Comparison of ENCODE assay signal across 13 cellular contexts in the genomic region with DNA sequence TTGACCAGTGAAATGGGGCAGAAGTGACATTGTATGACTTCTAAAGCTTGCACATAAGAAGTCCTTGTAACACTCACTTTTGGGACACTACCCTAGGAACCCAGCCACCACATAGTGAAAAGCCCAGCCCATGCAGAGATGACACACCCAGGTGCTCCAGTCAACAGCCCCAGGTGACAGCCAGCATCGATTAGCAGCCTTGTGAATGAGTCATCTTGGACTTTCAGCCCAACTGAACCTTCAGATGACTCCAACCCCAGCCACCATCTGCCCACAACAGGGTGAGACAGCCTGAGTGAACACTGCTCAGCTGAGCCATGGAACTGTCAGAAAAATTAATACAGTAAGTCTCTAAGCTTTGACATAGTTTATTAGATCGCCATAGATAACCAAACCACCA.
DNase-seq lines count a peak whose midpoint lies in the region; ATAC-seq, FAIRE-seq and TF ChIP-seq lines count a peak whose summit lies in the region.
"Had no signal": no experiment of that assay in that cellular context is flagged by ENCODE, and none has a peak within 500 bp of the region (broad histone marks: within the 10 kb centered on the region; RNA-seq: fewer than 3 reads in every experiment).

No MANE protein-coding gene starts in this region.

- peaks cover 6% of the 10 kb centered on the region for H3K27me3 Mint-ChIP-seq in activated naive CD8-positive, alpha-beta T cell treated with anti-CD3 and anti-CD28 coated beads for 36 hours
- peaks cover 6% of the 10 kb centered on the region for H3K27me3 Mint-ChIP-seq in activated naive CD8-positive, alpha-beta T cell treated with anti-CD3 and anti-CD28 coated beads, Interleukin-2, amount 50 U/mL, for 24 hours

- H3K36me3 Mint-ChIP-seq in activated naive CD8-positive, alpha-beta T cell treated with anti-CD3 and anti-CD28 coated beads for 36 hours = no peaks in the 10 kb centered on the region
- H3K36me3 Mint-ChIP-seq in activated naive CD8-positive, alpha-beta T cell treated with anti-CD3 and anti-CD28 coated beads, Interleukin-2, amount 50 U/mL, for 24 hours (ENCODE audit: low read depth) = no peaks in the 10 kb centered on the region

- H3K4me1 ChIP-seq in HEK293 (ENCODE audit: control insufficient read depth, insufficient read depth, low read length) = no peaks in the 10 kb centered on the region
- H3K4me1 ChIP-seq: BE2C had no signal

- no peaks in the 10 kb centered on the region for H3K9me3 Mint-ChIP-seq in activated naive CD8-positive, alpha-beta T cell treated with anti-CD3 and anti-CD28 coated beads for 36 hours
- H3K9me3 Mint-ChIP-seq in activated naive CD8-positive, alpha-beta T cell treated with anti-CD3 and anti-CD28 coated beads, Interleukin-2, amount 50 U/mL, for 24 hours = no peaks in the 10 kb centered on the region

- no peaks in the 10 kb centered on the region for H3K9me3 ChIP-seq in HEK293 (ENCODE audit: control insufficient read depth, insufficient read depth, low read depth, low read length)
- H3K9me3 ChIP-seq: BE2C had no signal

- no peak overlapping the region for H3K4me3 Mint-ChIP-seq in activated naive CD8-positive, alpha-beta T cell treated with anti-CD3 and anti-CD28 coated beads for 36 hours
- H3K4me3 Mint-ChIP-seq in activated naive CD8-positive, alpha-beta T cell treated with anti-CD3 and anti-CD28 coated beads, Interleukin-2, amount 50 U/mL, for 24 hours = no peak overlapping the region

- no peak overlapping the region for H3K4me3 ChIP-seq in HEK293 (ENCODE audit: low read depth, low read length)

- no peaks in the 10 kb centered on the region for H3K4me1 Mint-ChIP-seq in activated naive CD8-positive, alpha-beta T cell treated with anti-CD3 and anti-CD28 coated beads for 36 hours
- no peaks in the 10 kb centered on the region for H3K4me1 Mint-ChIP-seq in activated naive CD8-positive, alpha-beta T cell treated with anti-CD3 and anti-CD28 coated beads, Interleukin-2, amount 50 U/mL, for 24 hours

- CTCF ChIA-PET in HEK293 (lab: Yijun Ruan, JAX) = interaction anchor here (0.6 to 1.3 kb wide), 2 partner anchors 22 to 634 kb away, joined by 3 to 4 read pairs; no protein-coding TSS in a partner anchor

- no peak for ATAC-seq in activated naive CD8-positive, alpha-beta T cell treated with anti-CD3 and anti-CD28 coated beads, Interleukin-2, amount 50 U/mL, for 24 hours
- ATAC-seq: sciatic nerve had no signal

- DNase-seq in activated naive CD8-positive, alpha-beta T cell treated with anti-CD3 and anti-CD28 coated beads for 36 hours = peak; percentile 0
- DNase-seq in activated naive CD8-positive, alpha-beta T cell treated with anti-CD3 and anti-CD28 coated beads, Interleukin-2, amount 50 U/mL, for 24 hours = no peak
- DNase-seq in HuH-7.5 (ENCODE audit: low spot score) (peak; percentile 29), urothelium cell line (ENCODE audit: low spot score) (peak; percentile 19), HuH-7 (ENCODE audit: low spot score) (no peak), KBM-7 (no peak), NCI-H2081 treated with DMSO at 0.1 percent for 48 hours (lab: John Stamatoyannopoulos, UW) (no peak)
- DNase-seq: activated naive CD4-positive, alpha-beta T cell treated with Interleukin-2 at 50 U/mL for 16 hours; BE2C; kidney had no signal

- no peak overlapping the region for H3K27ac ChIP-seq in HEK293 (ENCODE audit: extremely low read depth, low read depth, low read length)

- no peak overlapping the region for H3K27ac Mint-ChIP-seq in activated naive CD8-positive, alpha-beta T cell treated with anti-CD3 and anti-CD28 coated beads for 36 hours
- H3K27ac Mint-ChIP-seq in activated naive CD8-positive, alpha-beta T cell treated with anti-CD3 and anti-CD28 coated beads, Interleukin-2, amount 50 U/mL, for 24 hours = no peak overlapping the region

- in situ Hi-C loops in KBM-7 (cut with MboI; ENCODE audit: low pct_unique_long_range_greater_than_20kb, low sequenced_read_pairs) = no loop called here

- no peak for FAIRE-seq in urothelium cell line (lab: Jason Lieb, UNC)
- FAIRE-seq: GM19239, kidney had no signal

- no peak for TF ChIP-seq CTCF in HEK293 (tag by site-specific recombination; IDR thresholded peaks at IDR 0.05)

- POLR2A ChIA-PET in HEK293 (lab: Yijun Ruan, JAX) = no interaction called here

- H3K36me3 ChIP-seq in HEK293 (ENCODE audit: control insufficient read depth in 2 of 2, insufficient read depth in 1 of 2, low read length in 2 of 2) = no peaks in the 10 kb centered on the region
- H3K36me3 ChIP-seq: BE2C had no signal

TF ChIP-seq in HEK293, 187 proteins besides CTCF, POLR2A, EP300 and RAD21:
- no peak for TF ChIP-seq ZNF670 (tag by site-specific recombination; IDR thresholded peaks at IDR 0.05; ENCODE audit: low read depth)
- no peak for TF ChIP-seq ZNF133 (tag by site-specific recombination; IDR thresholded peaks at IDR 0.05)
- no peak for TF ChIP-seq ZNF174 (tag by site-specific recombination; IDR thresholded peaks at IDR 0.05)
- TF ChIP-seq ZNF585B (tag by site-specific recombination; IDR thresholded peaks at IDR 0.05) = no peak
- TF ChIP-seq, protein P1, sequence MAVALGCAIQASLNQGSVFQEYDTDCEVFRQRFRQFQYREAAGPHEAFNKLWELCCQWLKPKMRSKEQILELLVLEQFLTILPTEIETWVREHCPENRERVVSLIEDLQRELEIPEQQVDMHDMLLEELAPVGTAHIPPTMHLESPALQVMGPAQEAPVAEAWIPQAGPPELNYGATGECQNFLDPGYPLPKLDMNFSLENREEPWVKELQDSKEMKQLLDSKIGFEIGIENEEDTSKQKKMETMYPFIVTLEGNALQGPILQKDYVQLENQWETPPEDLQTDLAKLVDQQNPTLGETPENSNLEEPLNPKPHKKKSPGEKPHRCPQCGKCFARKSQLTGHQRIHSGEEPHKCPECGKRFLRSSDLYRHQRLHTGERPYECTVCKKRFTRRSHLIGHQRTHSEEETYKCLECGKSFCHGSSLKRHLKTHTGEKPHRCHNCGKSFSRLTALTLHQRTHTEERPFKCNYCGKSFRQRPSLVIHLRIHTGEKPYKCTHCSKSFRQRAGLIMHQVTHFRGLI (tag by site-specific recombination; IDR thresholded peaks at IDR 0.05) = 0 out of 2 replicates have a peak, but pooled peaks have one; percentile 40
TF ChIP-seq in HEK293: peak in this region for 1.

Comparison
In these comparisons a context has a peak if more than half of its experiments do, and no peak if none do; other contexts are left out.
1. DNase-seq: peak in activated naive CD8-positive, alpha-beta T cell treated with anti-CD3 and anti-CD28 coated beads for 36 hours (single experiment), HuH-7.5 (single experiment) and urothelium cell line (single experiment); none in activated naive CD8-positive, alpha-beta T cell treated with anti-CD3 and anti-CD28 coated beads, Interleukin-2, amount 50 U/mL, for 24 hours (single experiment), HuH-7 (single experiment), KBM-7 (single experiment) and NCI-H2081 treated with DMSO at 0.1 percent for 48 hours (single experiment).